In the genomic region with DNA sequence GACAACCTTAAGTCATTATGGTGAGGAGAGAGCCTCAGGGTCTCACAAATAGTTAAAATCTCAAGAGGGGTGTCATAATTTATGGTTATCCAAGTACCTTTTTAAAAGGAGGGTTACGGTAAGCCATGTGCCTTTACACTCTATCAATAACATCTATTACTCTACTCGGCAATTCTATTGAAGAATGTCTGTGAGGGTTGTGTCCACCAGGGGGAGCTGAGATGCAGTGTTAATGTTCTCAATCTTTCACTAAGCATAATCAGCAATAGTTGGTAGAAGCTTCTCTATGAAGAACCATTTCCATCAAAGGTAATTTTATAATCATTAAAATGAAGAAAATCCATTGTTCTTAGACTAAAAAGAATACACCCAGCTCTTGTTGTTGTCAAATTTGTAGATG, we compare ENCODE assay signal across 9 cellular contexts.
DNase-seq lines count a peak whose midpoint lies in the region; ATAC-seq and TF ChIP-seq lines count a peak whose summit lies in the region.
"Had no signal": no experiment of that assay in that cellular context is flagged by ENCODE, and none has a peak within 500 bp of the region (broad histone marks: within the 10 kb centered on the region; RNA-seq: fewer than 3 reads in every experiment).

No MANE protein-coding gene starts in this region.

- no peak overlapping the region for H3K4me3 ChIP-seq in NT2/D1 (ENCODE audit: insufficient read length, low read depth)
- H3K4me3 ChIP-seq in tibial nerve, result no peak overlapping the region
- H3K4me3 ChIP-seq: thoracic aorta had no signal

- H3K4me1 ChIP-seq in NT2/D1 (ENCODE audit: insufficient read depth, insufficient read length) (no peaks in the 10 kb centered on the region), tibial nerve (peaks cover 0 to 5% (median 0%) of the 10 kb centered on the region in 4 donors)

- TF ChIP-seq CTCF in tibial nerve (IDR thresholded peaks at IDR 0.05), result peak; percentile 18 to 39 (median 30)

- DNase-seq in AML-193 (lab: John Stamatoyannopoulos, UW) (peak; percentile 30 to 53), NT2/D1 (ENCODE audit: low read depth, low spot score) (peak; percentile 32), kidney tubule cell (ENCODE audit: low spot score) (peak; percentile 52), tibial nerve (ENCODE audit: low spot score in 2 of 2) (peak; percentile 21 to 64), NCI-H1048 (lab: John Stamatoyannopoulos, UW) (no peak)
- DNase-seq in activated naive CD4-positive, alpha-beta T cell treated with anti-CD3 and anti-CD28 coated beads, Interleukin-2, amount 50 U/mL, for 16 hours, result peak; percentile 36

- H3K9me3 ChIP-seq in NT2/D1 (ENCODE audit: insufficient read depth, low read length), result no peaks in the 10 kb centered on the region
- H3K9me3 ChIP-seq in tibial nerve, result no peaks in the 10 kb centered on the region
- H3K9me3 ChIP-seq: thoracic aorta had no signal

- ATAC-seq in GM18858 (IDR thresholded peaks at IDR 0.05; ENCODE audit: unreplicated experiment), result peak; percentile 87
- peak; percentile 76 for ATAC-seq in HG03045 (IDR thresholded peaks at IDR 0.05; ENCODE audit: unreplicated experiment)

- no peak overlapping the region for H3K9ac ChIP-seq in NT2/D1 (ENCODE audit: insufficient read length, low read depth)

- H3K27me3 ChIP-seq in NT2/D1 (ENCODE audit: insufficient read depth, insufficient read length) (no peaks in the 10 kb centered on the region), tibial nerve (no peaks in the 10 kb centered on the region)

- H3K27ac ChIP-seq in tibial nerve, result no peak overlapping the region
- H3K27ac ChIP-seq: thoracic aorta had no signal

- TF ChIP-seq EP300 in tibial nerve (IDR thresholded peaks at IDR 0.05), result no peak

- WGBS in tibial nerve, 2 donors, result 85 to 93% methylated on average over 2 of the region's 2 CpGs

- H3K36me3 ChIP-seq in NT2/D1 (ENCODE audit: insufficient read depth, insufficient read length, low read length) (no peaks in the 10 kb centered on the region), tibial nerve (no peaks in the 10 kb centered on the region)
- H3K36me3 ChIP-seq: thoracic aorta had no signal

- no peak for TF ChIP-seq POLR2A in tibial nerve (IDR thresholded peaks at IDR 0.05)
